ENCODE assay signal across 2 cellular contexts in genomic region chr1:44666719-44667118, GRCh38. TPM values are rescaled to one million over a fixed set of nuclear protein-coding genes. Genes with fewer than 3 reads are reported as not detected.
"Had no signal": no experiment of that assay in that cellular context is flagged by ENCODE, and none has a peak within 500 bp of the region (broad histone marks: within the 10 kb centered on the region; RNA-seq: fewer than 3 reads in every experiment).

No MANE protein-coding gene starts in this region.

RNA-seq across cellular contexts. Expression of gene ARMH1, which starts 7.8 kb away (rescaled TPM):
- total RNA-seq: HT1080 had no signal
- polyA plus RNA-seq: GM23338 had no signal
